In the genomic region with DNA sequence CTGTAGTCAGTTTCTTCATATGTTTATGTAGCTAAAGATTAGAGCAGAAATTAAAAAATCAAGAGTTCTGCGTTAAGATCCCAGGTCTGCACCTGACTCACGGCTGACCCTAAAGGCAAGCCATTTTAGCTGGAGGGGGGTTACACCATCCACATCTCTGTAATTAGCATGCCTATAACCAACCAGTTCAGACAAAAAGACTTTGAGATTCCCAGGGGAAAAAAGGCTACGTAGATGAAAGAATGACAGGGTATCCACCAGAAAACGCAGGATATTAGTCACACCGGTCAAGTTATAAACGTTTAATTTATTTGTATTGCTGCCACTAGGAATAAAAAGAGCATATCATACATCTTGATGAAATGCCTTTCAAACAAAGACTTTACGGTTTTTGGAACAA, we compare ENCODE assay signal across 26 cellular contexts.
DNase-seq lines count a peak whose midpoint lies in the region; ATAC-seq and TF ChIP-seq lines count a peak whose summit lies in the region.
"Had no signal": no experiment of that assay in that cellular context is flagged by ENCODE, and none has a peak within 500 bp of the region (broad histone marks: within the 10 kb centered on the region; RNA-seq: fewer than 3 reads in every experiment).

No MANE protein-coding gene starts in this region.

- 84% methylated on average over 7 of the region's 7 CpGs for WGBS in esophagus muscularis mucosa

- intact Hi-C loops in PC-3 (cut with micrococcal nuclease), result no loop called here
- intact Hi-C loops in esophagus muscularis mucosa (cut with DNase I), result no loop called here
- intact Hi-C loops in Right ventricle myocardium superior (cut with DNase I), result no loop called here

- peak overlapping the region; percentile 69 for H3K27ac ChIP-seq in PC-3 (ENCODE audit: low read length)
- no peak overlapping the region for H3K27ac ChIP-seq in esophagus muscularis mucosa (replicated peaks in 1 of 4)
- H3K27ac ChIP-seq: GM23248, SJCRH30 had no signal

- no peaks in the 10 kb centered on the region for H3K36me3 ChIP-seq in HAP-1 (replicated peaks)
- H3K36me3 ChIP-seq in PC-3 (ENCODE audit: low read depth, low read length), result no peaks in the 10 kb centered on the region
- H3K36me3 ChIP-seq in esophagus muscularis mucosa, result no peaks in the 10 kb centered on the region
- H3K36me3 ChIP-seq: BE2C, SJCRH30 had no signal

- H3K4me1 Mint-ChIP-seq in osteocyte (ENCODE audit: unreplicated experiment), result peaks cover 52% of the 10 kb centered on the region
- H3K4me1 Mint-ChIP-seq: CD8-positive, alpha-beta memory T cell had no signal

- no peaks in the 10 kb centered on the region for H3K36me3 Mint-ChIP-seq in osteocyte (ENCODE audit: unreplicated experiment)

- H3K27ac Mint-ChIP-seq in osteocyte (ENCODE audit: unreplicated experiment), result peak overlapping the region; percentile 44
- H3K27ac Mint-ChIP-seq: CD8-positive, alpha-beta memory T cell had no signal

- TF ChIP-seq POLR2A in esophagus muscularis mucosa (IDR thresholded peaks at IDR 0.05; ENCODE audit: low read depth), result no peak

- no peaks in the 10 kb centered on the region for H4K20me1 ChIP-seq in PC-3 (ENCODE audit: low read length)

- H3K9me2 ChIP-seq in PC-3 (replicated peaks; ENCODE audit: low read length), result no peaks in the 10 kb centered on the region

- H3K27me3 ChIP-seq in HAP-1 (ENCODE audit: low read depth) (no peaks in the 10 kb centered on the region), PC-3 (ENCODE audit: low read length) (no peaks in the 10 kb centered on the region), esophagus muscularis mucosa (no peaks in the 10 kb centered on the region)
- H3K27me3 ChIP-seq: BE2C, SJCRH30 had no signal

- TF ChIP-seq EP300 in esophagus muscularis mucosa (IDR thresholded peaks at IDR 0.05), result no peak

- no peaks in the 10 kb centered on the region for H3F3A ChIP-seq in PC-3 (ENCODE audit: low read length, unreplicated experiment)

- TF ChIP-seq CTCF in PC-3 (conservative IDR thresholded peaks at IDR 0.05; ENCODE audit: low read depth, low read length) (no peak), esophagus muscularis mucosa (IDR thresholded peaks at IDR 0.05) (no peak), osteocyte (IDR thresholded peaks at IDR 0.05) (no peak)

- H3K4me1 ChIP-seq in HAP-1 (peaks cover 11% of the 10 kb centered on the region), PC-3 (ENCODE audit: insufficient read depth, low read length) (peaks cover 24% of the 10 kb centered on the region), esophagus muscularis mucosa (peaks cover 0 to 8% (median 6%) of the 10 kb centered on the region in 4 donors)
- H3K4me1 ChIP-seq: SJCRH30 had no signal

- in situ Hi-C loops in HAP-1 (cut with MboI; ENCODE audit: low sequenced_read_pairs), result no loop called here

- DNase-seq in HAP-1 (ENCODE audit: low spot score in 2 of 2) (peak; percentile 16 to 52), PC-3 (peak; percentile 11), esophagus muscularis mucosa (ENCODE audit: extremely low spot score) (peak; percentile 29), osteocyte (ENCODE audit: extremely low spot score, unreplicated experiment) (no peak), Right ventricle myocardium superior (no peak), pons (ENCODE audit: low spot score) (no peak)
- DNase-seq in stimulated activated CD4-positive, alpha-beta T cell treated with anti-CD3 and anti-CD28 coated beads, Interleukin-4, amount 100 ng/mL, for 1 hour, result no peak
- DNase-seq: ACHN; BE2C; Calu3; CD8-positive, alpha-beta memory T cell; DMS79 treated with DMSO at 0.1 percent for 48 hours; GM23248; HCEC 1CT; MM.1S; NCI-H2029 treated with DMSO at 0.1 percent for 48 hours; NCI-H2171; NCI-H226; NCI-H510A treated with DMSO at 0.1 percent for 48 hours; NCI-H748 treated with DMSO at 0.1 percent for 48 hours; SJCRH30 had no signal

- H3K9me3 ChIP-seq in HAP-1 (no peaks in the 10 kb centered on the region), PC-3 (ENCODE audit: low read length) (no peaks in the 10 kb centered on the region), esophagus muscularis mucosa (no peaks in the 10 kb centered on the region)
- H3K9me3 ChIP-seq: BE2C, SJCRH30 had no signal

- H3K27me3 Mint-ChIP-seq in osteocyte (ENCODE audit: unreplicated experiment), result no peaks in the 10 kb centered on the region
- H3K27me3 Mint-ChIP-seq: CD8-positive, alpha-beta memory T cell had no signal

- CTCF ChIA-PET in PC-3 (lab: Charles Lee), result no interaction called here

- no peak overlapping the region for H3K4me3 ChIP-seq in HAP-1
- no peak overlapping the region for H3K4me3 ChIP-seq in PC-3 (ENCODE audit: low read length)
- H3K4me3 ChIP-seq in esophagus muscularis mucosa, result no peak overlapping the region
- H3K4me3 ChIP-seq: GM23248, K562, SJCRH30 had no signal

- no peaks in the 10 kb centered on the region for H3K79me2 ChIP-seq in PC-3 (ENCODE audit: low read length)

- POLR2A ChIA-PET in PC-3 (lab: Charles Lee; ENCODE audit: unreplicated experiment), result no interaction called here

- H2AFZ ChIP-seq in PC-3 (ENCODE audit: low read length), result no peak overlapping the region
- H2AFZ ChIP-seq: GM23248 had no signal

- peak; percentile 60 for ATAC-seq in PC-3
- ATAC-seq in Right ventricle myocardium superior (ENCODE audit: poor library complexity), result no peak
- no peak for ATAC-seq in HG02973 (IDR thresholded peaks at IDR 0.05; ENCODE audit: unreplicated experiment)
- ATAC-seq: HepG2, K562, SK-N-SH treated with all-trans-retinoic acid at 6 μM for 48 hours had no signal

- peak overlapping the region; percentile 49 for H3K9ac ChIP-seq in PC-3 (ENCODE audit: low read length)
- H3K9ac ChIP-seq: GM23248 had no signal

- no peak overlapping the region for H3K4me3 Mint-ChIP-seq in osteocyte (ENCODE audit: unreplicated experiment)
- H3K4me3 Mint-ChIP-seq: CD14-positive monocyte; CD8-positive, alpha-beta memory T cell had no signal

- no peaks in the 10 kb centered on the region for H3K9me3 Mint-ChIP-seq in osteocyte (ENCODE audit: unreplicated experiment)

- no TSS peak for BruUV-seq in PC-3 (replicated peaks; lab: Mats Ljungman, UMichigan)

- no peak overlapping the region for H3K4me2 ChIP-seq in PC-3 (ENCODE audit: low read length)

Comparison
In these comparisons a context has a peak if more than half of its experiments do, and no peak if none do; other contexts are left out.
1. DNase-seq: peak in HAP-1 (2 of 2), PC-3 (single experiment) and esophagus muscularis mucosa (single experiment); none in osteocyte (single experiment), Right ventricle myocardium superior (single experiment), pons (single experiment) and stimulated activated CD4-positive, alpha-beta T cell treated with anti-CD3 and anti-CD28 coated beads, Interleukin-4, amount 100 ng/mL, for 1 hour (single experiment).